Comparison of ENCODE assay signal across 7 cellular contexts in genomic region chr11:115222863-115223530, GRCh38.
DNase-seq lines count a peak whose midpoint lies in the region; ATAC-seq and TF ChIP-seq lines count a peak whose summit lies in the region.

No MANE protein-coding gene starts in this region.

- H3K4me3 Mint-ChIP-seq in natural killer cell, result no peak overlapping the region

- intact Hi-C loops in natural killer cell (cut with micrococcal nuclease), result no loop called here

- peaks cover 0 to 7% of the 10 kb centered on the region in 2 donors for H3K27me3 Mint-ChIP-seq in natural killer cell (ENCODE audit: low read depth in 2 of 2)

- H3K9me3 Mint-ChIP-seq in natural killer cell, result no peaks in the 10 kb centered on the region

- TF ChIP-seq CTCF in natural killer cell (IDR thresholded peaks at IDR 0.05), result no peak

- DNase-seq in NCI-H226 (peak; percentile 5), natural killer cell (no peak), NCI-H345 (lab: John Stamatoyannopoulos, UW) (no peak), NCI-H187 (lab: John Stamatoyannopoulos, UW) (no peak), NCI-H2196 treated with DMSO at 0.1 percent for 48 hours (lab: John Stamatoyannopoulos, UW; ENCODE audit: unreplicated experiment) (no peak)

- H3K36me3 Mint-ChIP-seq in natural killer cell, result no peaks in the 10 kb centered on the region

- H3K27ac Mint-ChIP-seq in natural killer cell, result peak overlapping the region; percentile 57 to 76

- H3K4me1 Mint-ChIP-seq in natural killer cell, result peaks cover 0 to 8% of the 10 kb centered on the region in 2 donors

- ATAC-seq in GM19025 (IDR thresholded peaks at IDR 0.05; ENCODE audit: low read depth, unreplicated experiment), result peak; percentile 22
- ATAC-seq in HG02763 (IDR thresholded peaks at IDR 0.05; ENCODE audit: unreplicated experiment), result peak; percentile 30
- peak; percentile 17 to 58 (median 43) for ATAC-seq in natural killer cell
